In the genomic region with DNA sequence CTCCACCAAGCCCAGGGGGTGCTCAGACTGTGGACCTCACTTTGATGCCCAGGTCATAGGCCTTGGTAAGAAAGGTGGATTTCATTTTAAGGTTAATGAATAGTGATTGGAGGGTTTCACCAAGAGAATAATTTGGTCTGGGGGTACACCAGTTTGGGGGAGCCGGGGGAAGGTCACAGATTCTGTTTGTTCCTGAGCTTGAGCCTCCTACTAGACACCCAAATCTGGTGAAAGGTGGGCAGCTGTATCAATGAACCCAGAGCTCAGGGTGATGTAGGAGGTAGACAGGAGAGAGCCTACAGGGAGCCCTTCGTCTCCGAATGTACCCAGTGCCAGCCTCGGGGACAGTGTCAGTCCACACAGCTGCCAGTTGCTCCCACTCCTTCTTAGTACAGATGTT, we compare ENCODE assay signal across 24 cellular contexts.
"Had no signal": no experiment of that assay in that cellular context is flagged by ENCODE, and none has a peak within 500 bp of the region (broad histone marks: within the 10 kb centered on the region; RNA-seq: fewer than 3 reads in every experiment).

No MANE protein-coding gene starts in this region.

- H3K27me3 Mint-ChIP-seq: activated CD4-positive, alpha-beta memory T cell treated with anti-CD3 and anti-CD28 coated beads for 36 hours; activated CD4-positive, alpha-beta T cell treated with anti-CD3 and anti-CD28 coated beads, Interleukin-2, amount 10 ng/mL, durations not matched to agents 7 days and 5 days; activated naive CD8-positive, alpha-beta T cell treated with anti-CD3 and anti-CD28 coated beads for 36 hours had no signal

- H3K4me3 Mint-ChIP-seq: activated CD4-positive, alpha-beta memory T cell treated with anti-CD3 and anti-CD28 coated beads for 36 hours; activated CD4-positive, alpha-beta T cell treated with anti-CD3 and anti-CD28 coated beads, Interleukin-2, amount 10 ng/mL, durations not matched to agents 7 days and 5 days; activated naive CD8-positive, alpha-beta T cell treated with anti-CD3 and anti-CD28 coated beads for 36 hours; activated T-cell treated with anti-CD3 and anti-CD28 coated beads, Interleukin-2, amount 50 U/mL, for 4 hours; T-helper 1 cell treated with Interleukin-12 subunit alpha and Interleukin-12 subunit beta and Interleukin-4 antibody, amounts not matched to agents 30 μg/mL and 1 μg/mL, for 36 hours had no signal

- H3K27me3 ChIP-seq: breast epithelium, Peyer's patch, SJSA1 had no signal

- H3K27ac Mint-ChIP-seq: activated CD4-positive, alpha-beta memory T cell treated with anti-CD3 and anti-CD28 coated beads for 36 hours; activated CD4-positive, alpha-beta T cell treated with anti-CD3 and anti-CD28 coated beads, Interleukin-2, amount 10 ng/mL, durations not matched to agents 7 days and 5 days; activated naive CD8-positive, alpha-beta T cell treated with anti-CD3 and anti-CD28 coated beads for 36 hours; T-helper 1 cell treated with Interleukin-12 subunit alpha and Interleukin-12 subunit beta and Interleukin-4 antibody, amounts not matched to agents 30 μg/mL and 1 μg/mL, for 36 hours had no signal

- H3K4me1 ChIP-seq: breast epithelium had no signal

- ATAC-seq: activated T-cell treated with anti-CD3 and anti-CD28 coated beads, Interleukin-2, amount 50 U/mL, for 4 hours; SK-N-SH treated with all-trans-retinoic acid at 6 μM for 48 hours had no signal

- H3K4me3 ChIP-seq: breast epithelium, Peyer's patch, SJSA1 had no signal

- H3K9me3 ChIP-seq: breast epithelium, Peyer's patch, SJSA1 had no signal

- DNase-seq: activated CD4-positive, alpha-beta memory T cell treated with anti-CD3 and anti-CD28 coated beads for 36 hours; activated CD4-positive, alpha-beta T cell treated with anti-CD3 and anti-CD28 coated beads, Interleukin-2, amount 10 ng/mL, durations not matched to agents 7 days and 5 days; activated CD4-positive, CD25-positive, alpha-beta regulatory T cell; activated effector memory CD4-positive, alpha-beta T cell treated with anti-CD3 and anti-CD28 coated beads, Interleukin-2, amount 50 U/mL, for 16 hours; activated naive CD4-positive, alpha-beta T cell treated with Interleukin-2 at 50 U/mL for 16 hours; activated naive CD8-positive, alpha-beta T cell treated with anti-CD3 and anti-CD28 coated beads for 36 hours; activated T-cell treated with anti-CD3 and anti-CD28 coated beads, Interleukin-2, amount 50 U/mL, for 4 hours; IMR-90; Kasumi-1; KBM-7; NCI-H1105 treated with DMSO at 0.1 percent for 48 hours; NCI-H1436 treated with DMSO at 0.1 percent for 48 hours; NCI-H187; NCI-H2081; NCI-H510A treated with DMSO at 0.1 percent for 48 hours; Peyer's patch; SHP77; SW 1271; T-helper 9 cell had no signal

- H3K36me3 Mint-ChIP-seq: activated CD4-positive, alpha-beta memory T cell treated with anti-CD3 and anti-CD28 coated beads for 36 hours had no signal

- H3K36me3 ChIP-seq: breast epithelium, Peyer's patch, SJSA1 had no signal

- H3K9me3 Mint-ChIP-seq: activated CD4-positive, alpha-beta memory T cell treated with anti-CD3 and anti-CD28 coated beads for 36 hours; activated CD4-positive, alpha-beta T cell treated with anti-CD3 and anti-CD28 coated beads, Interleukin-2, amount 10 ng/mL, durations not matched to agents 7 days and 5 days; activated T-cell treated with anti-CD3 and anti-CD28 coated beads, Interleukin-2, amount 50 U/mL, for 4 hours; T-helper 1 cell treated with Interleukin-12 subunit alpha and Interleukin-12 subunit beta and Interleukin-4 antibody, amounts not matched to agents 30 μg/mL and 1 μg/mL, for 36 hours had no signal

- H3K27ac ChIP-seq: breast epithelium, Peyer's patch, SJSA1, VCaP had no signal
